ENCODE assay signal across 24 cellular contexts in genomic region chr2:224127871-224128501, GRCh38.
DNase-seq lines count a peak whose midpoint lies in the region; ATAC-seq and TF ChIP-seq lines count a peak whose summit lies in the region.
"Had no signal": no experiment of that assay in that cellular context is flagged by ENCODE, and none has a peak within 500 bp of the region (broad histone marks: within the 10 kb centered on the region; RNA-seq: fewer than 3 reads in every experiment).

No MANE protein-coding gene starts in this region.

- peak overlapping the region; percentile 21 for H3K14ac ChIP-seq in IMR-90 (replicated peaks; ENCODE audit: low read depth, low read length)

- BruUV-seq in IMR-90 (replicated peaks; lab: Mats Ljungman, UMichigan) = no TSS peak

- TF ChIP-seq EP300 in SK-N-SH (IDR thresholded peaks at IDR 0.05; ENCODE audit: borderline replicate concordance in 1 of 2, low read depth in 1 of 2, low read length in 1 of 2) = 0 out of 4 replicates have a peak, but pooled peaks of 1 of the 2 experiments have one; percentile 4

- peak overlapping the region; percentile 4; the same call in 1 of the 2 replicates for H2AK5ac ChIP-seq in IMR-90 (ENCODE audit: low read depth, low read length)

- H3K9me3 ChIP-seq in IMR-90 (ENCODE audit: control insufficient read depth, insufficient read depth, low read length) (no peaks in the 10 kb centered on the region), SK-N-SH (no peaks in the 10 kb centered on the region)
- H3K9me3 ChIP-seq: ascending aorta, BE2C, Caco-2, thoracic aorta had no signal

- peak overlapping the region; percentile 41 for H2BK20ac ChIP-seq in IMR-90 (ENCODE audit: low read depth, low read length)

- no CpG with 5 or more reads among the region's 5 CpGs for WGBS in IMR-90 (ENCODE audit: extremely low coverage in 2 of 2, insufficient read length in 1 of 2), 2 experiments
- 24% methylated on average over 5 of the region's 5 CpGs for WGBS in SK-N-SH (ENCODE audit: low lambda C conversion rate)

- no peaks in the 10 kb centered on the region for H3K79me1 ChIP-seq in IMR-90 (ENCODE audit: low read depth in 1 of 2, low read length in 2 of 2)

- dilution Hi-C loops in IMR-90 (cut with HindIII; ENCODE audit: low sequenced_read_pairs, unreplicated experiment) = no loop called here

- H2BK15ac ChIP-seq in IMR-90 (ENCODE audit: low read depth, low read length) = peak overlapping the region; percentile 92; the same call in 2 of the 3 replicates

- H3K18ac ChIP-seq in IMR-90 (ENCODE audit: low read depth, low read length) = peak overlapping the region; percentile 66

- POLR2A ChIA-PET in IMR-90 (lab: Charles Lee; ENCODE audit: unreplicated experiment) = no interaction called here
- POLR2A ChIA-PET in SK-N-SH (lab: Yijun Ruan, JAX) = no interaction called here

- peaks cover 11% of the 10 kb centered on the region for H3F3A ChIP-seq in SK-N-SH (replicated peaks; ENCODE audit: insufficient read depth)

- peak overlapping the region; percentile 73 for H3K4ac ChIP-seq in IMR-90 (ENCODE audit: low read depth, low read length)

- TF ChIP-seq POLR2A in IMR-90 (IDR thresholded peaks at IDR 0.05; ENCODE audit: low read depth, low read length) = no peak

- CTCF ChIA-PET in IMR-90 (lab: Yijun Ruan, JAX) = no interaction called here
- CTCF ChIA-PET in SK-N-SH (lab: Yijun Ruan, JAX) = no interaction called here

- no peak overlapping the region for H2AK9ac ChIP-seq in IMR-90 (replicated peaks; ENCODE audit: low read depth, low read length, poor library complexity)

- H3K27ac ChIP-seq in IMR-90 (ENCODE audit: insufficient read depth, low read length) = peak overlapping the region; percentile 81; the same call in 1 of the 2 replicates
- peak overlapping the region; percentile 52 to 88 for H3K27ac ChIP-seq in SK-N-SH (ENCODE audit: low read depth in 2 of 2, low read length in 1 of 2)
- H3K27ac ChIP-seq: ascending aorta, coronary artery, foreskin keratinocyte, thoracic aorta had no signal

- peak overlapping the region; percentile 0; the same call in 1 of the 2 replicates for H3K4me2 ChIP-seq in IMR-90 (ENCODE audit: low read depth, low read length)
- peak overlapping the region; percentile 24; the same call in 1 of the 2 replicates for H3K4me2 ChIP-seq in SK-N-SH

- ATAC-seq in IMR-90 (ENCODE audit: low read depth) (peak; percentile 83), HG03460 (IDR thresholded peaks at IDR 0.05; ENCODE audit: unreplicated experiment) (no peak), GM18867 (IDR thresholded peaks at IDR 0.05; ENCODE audit: unreplicated experiment) (no peak)
- ATAC-seq: activated CD8-positive, alpha-beta T cell treated with anti-CD3 and anti-CD28 coated beads, Interleukin-2, amount 10 ng/mL, durations not matched to agents 7 days and 5 days; foreskin keratinocyte; stimulated activated memory B cell treated with anti-CD40 and anti-IgM and Interleukin-4, amounts not matched to agents 10 μg/mL and 1 μg/mL and 100 μg/mL, for 72 hours had no signal

- H4K5ac ChIP-seq in IMR-90 (ENCODE audit: low read depth, low read length) = peak overlapping the region; percentile 0

- intact Hi-C loops in IMR-90 (cut with micrococcal nuclease) = no loop called here

- H3K27me3 ChIP-seq in IMR-90 (ENCODE audit: control insufficient read depth, insufficient read depth, low read length) (no peaks in the 10 kb centered on the region), SK-N-SH (ENCODE audit: insufficient read depth) (no peaks in the 10 kb centered on the region)
- H3K27me3 ChIP-seq: ascending aorta, foreskin keratinocyte had no signal

- peak; percentile 69 for DNase-seq in IMR-90
- DNase-seq in SK-N-SH = no peak
- DNase-seq in fibroblast of villous mesenchyme (ENCODE audit: low read depth) = peak; percentile 83
- peak; percentile 37 for DNase-seq in renal cortical epithelial cell (ENCODE audit: low read depth)
- no peak for DNase-seq in NCI-H146 (lab: John Stamatoyannopoulos, UW)
- DNase-seq: activated CD4-positive, CD25-positive, alpha-beta regulatory T cell; activated CD8-positive, alpha-beta T cell treated with anti-CD3 and anti-CD28 coated beads, Interleukin-2, amount 10 ng/mL, durations not matched to agents 7 days and 5 days; activated naive CD4-positive, alpha-beta T cell treated with anti-CD3 and anti-CD28 coated beads for 36 hours; activated T-cell treated with anti-CD3 and anti-CD28 coated beads, Interleukin-2, amount 50 U/mL, for 24 hours; BE2C; Caco-2; foreskin keratinocyte; H7; hypothalamus; kidney; NCI-H1105; NCI-H2107; NCI-H524 had no signal

- peak overlapping the region; percentile 52 for H2AFZ ChIP-seq in IMR-90 (replicated peaks; ENCODE audit: low read length, poor library complexity)
- H2AFZ ChIP-seq in SK-N-SH (ENCODE audit: low read depth) = no peak overlapping the region

- H4K20me1 ChIP-seq in IMR-90 (ENCODE audit: insufficient read depth, low read length) = no peaks in the 10 kb centered on the region
- no peaks in the 10 kb centered on the region for H4K20me1 ChIP-seq in SK-N-SH (ENCODE audit: insufficient read depth)

- peak overlapping the region; percentile 62 for H2BK120ac ChIP-seq in IMR-90 (ENCODE audit: low read depth, low read length)

- H3K9me1 ChIP-seq in IMR-90 (ENCODE audit: insufficient read depth, low read length) = peaks cover 8% of the 10 kb centered on the region

- TF ChIP-seq RAD21 in IMR-90 (IDR thresholded peaks at IDR 0.05; ENCODE audit: low read length) = no peak
- no peak for TF ChIP-seq RAD21 in SK-N-SH (IDR thresholded peaks at IDR 0.05; ENCODE audit: low read length)

- TF ChIP-seq CTCF in IMR-90 (conservative IDR thresholded peaks at IDR 0.05; ENCODE audit: low read depth, low read length) = no peak
- no peak for TF ChIP-seq CTCF in SK-N-SH (IDR thresholded peaks at IDR 0.05)
- no peak for TF ChIP-seq CTCF in fibroblast of villous mesenchyme (IDR thresholded peaks at IDR 0.05; ENCODE audit: insufficient read depth, low read depth, low read length)

- in situ Hi-C loops in IMR-90 (cut with MboI; ENCODE audit: low sequenced_read_pairs) = no loop called here

- H4K91ac ChIP-seq in IMR-90 (ENCODE audit: insufficient read depth, low read depth, low read length) = 0 out of 2 replicates have a peak overlapping the region, but pooled peaks have one; percentile 10

- peak overlapping the region; percentile 35 to 53; a peak in 3 of 4 replicates for H4K8ac ChIP-seq in IMR-90 (ENCODE audit: low read depth in 2 of 2, low read length in 2 of 2)

- H3K79me2 ChIP-seq in SK-N-SH (ENCODE audit: insufficient read depth) = no peaks in the 10 kb centered on the region

- H3K9ac ChIP-seq in IMR-90 (ENCODE audit: low read depth, low read length) (no peak overlapping the region), SK-N-SH (no peak overlapping the region)

- no peak overlapping the region; the same call in 1 of the 2 replicates for H3K56ac ChIP-seq in IMR-90 (ENCODE audit: extremely low read depth, insufficient read depth, low read length)

- no peaks in the 10 kb centered on the region for H3K9me2 ChIP-seq in SK-N-SH

- H3K4me3 ChIP-seq in IMR-90 (ENCODE audit: insufficient read depth, low read depth, low read length) = no peak overlapping the region
- H3K4me3 ChIP-seq in SK-N-SH (ENCODE audit: low read depth in 2 of 2, low read length in 1 of 2) = no peak overlapping the region
- H3K4me3 ChIP-seq in fibroblast of villous mesenchyme (ENCODE audit: low read depth, low read length) = no peak overlapping the region
- H3K4me3 ChIP-seq: ascending aorta, coronary artery, thoracic aorta had no signal

- H3K4me1 ChIP-seq in IMR-90 (ENCODE audit: control insufficient read depth, insufficient read depth, low read length) = peaks cover 9% of the 10 kb centered on the region
- H3K4me1 ChIP-seq in SK-N-SH (ENCODE audit: control insufficient read depth in 1 of 2, insufficient read depth in 2 of 2, low read depth in 1 of 2, low read length in 1 of 2) = peaks cover 7 to 12% of the 10 kb centered on the region in 2 experiments; a peak in 2 of 4 replicates
- H3K4me1 ChIP-seq: ascending aorta, BE2C, Caco-2 had no signal

- H3K36me3 ChIP-seq in IMR-90 (ENCODE audit: control insufficient read depth, insufficient read depth, low read length) = no peaks in the 10 kb centered on the region
- no peaks in the 10 kb centered on the region for H3K36me3 ChIP-seq in SK-N-SH (replicated peaks in 1 of 2; ENCODE audit: control insufficient read depth in 1 of 2, insufficient read depth in 2 of 2, low read length in 1 of 2)
- H3K36me3 ChIP-seq: ascending aorta, BE2C, thoracic aorta had no signal

- peak overlapping the region; percentile 40 for H3K23ac ChIP-seq in IMR-90 (ENCODE audit: low read depth, low read length)

- peak overlapping the region; percentile 17 for H2BK5ac ChIP-seq in IMR-90 (ENCODE audit: low read depth, low read length, poor library complexity, severe bottlenecking)

TF ChIP-seq in IMR-90, 13 proteins besides CTCF, POLR2A, EP300 and RAD21:
- peak; percentile 35; the same call in 1 of the 2 replicates for TF ChIP-seq MAFK (IDR thresholded peaks at IDR 0.05; ENCODE audit: low read depth, low read length)
- no peak for TF ChIP-seq BHLHE40 (IDR thresholded peaks at IDR 0.05; ENCODE audit: low read depth, low read length)

TF ChIP-seq in SK-N-SH, 30 proteins besides CTCF, POLR2A, EP300 and RAD21 (continues in another document):
- TF ChIP-seq TCF12 (IDR thresholded peaks at IDR 0.05) (peak; percentile 71), CHD2 (IDR thresholded peaks at IDR 0.05; ENCODE audit: low read length, partially characterized antibody) (no peak), RXRA (IDR thresholded peaks at IDR 0.05; ENCODE audit: borderline replicate concordance, low read depth) (no peak), TEAD4 (IDR thresholded peaks at IDR 0.05; ENCODE audit: borderline replicate concordance, insufficient read depth) (no peak), GATA2 (CRISPR knock-in tag; IDR thresholded peaks at IDR 0.05) (no peak)

Comparison
In these comparisons a context has a peak if more than half of its experiments do, and no peak if none do; other contexts are left out.
1. DNase-seq: peak in IMR-90 (single experiment), fibroblast of villous mesenchyme (single experiment) and renal cortical epithelial cell (single experiment); none in SK-N-SH (single experiment) and NCI-H146 (single experiment).